Comparison of ENCODE assay signal across 11 cellular contexts in genomic region chr12:79548525-79548924, GRCh38.
DNase-seq lines count a peak whose midpoint lies in the region; ATAC-seq, FAIRE-seq and TF ChIP-seq lines count a peak whose summit lies in the region.
"Had no signal": no experiment of that assay in that cellular context is flagged by ENCODE, and none has a peak within 500 bp of the region (broad histone marks: within the 10 kb centered on the region; RNA-seq: fewer than 3 reads in every experiment).

No MANE protein-coding gene starts in this region.

- TF ChIP-seq CTCF in A549 (IDR thresholded peaks at IDR 0.05): no peak
- TF ChIP-seq CTCF in RWPE1 (conservative IDR thresholded peaks at IDR 0.05; ENCODE audit: low read depth): no peak
- TF ChIP-seq CTCF in hepatocyte (IDR thresholded peaks at IDR 0.05; ENCODE audit: poor library complexity): no peak
- no peak for TF ChIP-seq CTCF in osteocyte (IDR thresholded peaks at IDR 0.05)

- H4K20me1 ChIP-seq in hepatocyte (ENCODE audit: insufficient read depth, poor library complexity, severe bottlenecking): no peaks in the 10 kb centered on the region

- no peaks in the 10 kb centered on the region for H3K27me3 ChIP-seq in hepatocyte
- no peaks in the 10 kb centered on the region for H3K27me3 ChIP-seq in CD4-positive, alpha-beta memory T cell (ENCODE audit: insufficient read depth, low read length)
- H3K27me3 ChIP-seq in H7 (ENCODE audit: control insufficient read depth, insufficient read depth, low read length): no peaks in the 10 kb centered on the region

- H3K27ac ChIP-seq in A549: peak overlapping the region; percentile 83 to 88
- H3K27ac ChIP-seq in RWPE1: peak overlapping the region; percentile 88
- peak overlapping the region; percentile 93 for H3K27ac ChIP-seq in hepatocyte
- H3K27ac ChIP-seq in CD4-positive, alpha-beta memory T cell (ENCODE audit: low read depth, low read length): no peak overlapping the region

- H3K4me3 Mint-ChIP-seq in osteocyte (ENCODE audit: unreplicated experiment): peak overlapping the region; percentile 24
- no peak overlapping the region for H3K4me3 Mint-ChIP-seq in CD4-positive, alpha-beta memory T cell

- no peaks in the 10 kb centered on the region for H3K9me2 ChIP-seq in hepatocyte (replicated peaks; ENCODE audit: insufficient read depth)

- peaks cover 76% of the 10 kb centered on the region for H3K4me1 Mint-ChIP-seq in osteocyte (ENCODE audit: unreplicated experiment)
- H3K4me1 Mint-ChIP-seq in CD4-positive, alpha-beta memory T cell: no peaks in the 10 kb centered on the region

- no peaks in the 10 kb centered on the region for H3K36me3 ChIP-seq in hepatocyte (replicated peaks; ENCODE audit: insufficient read depth, low read depth)
- no peaks in the 10 kb centered on the region for H3K36me3 ChIP-seq in CD4-positive, alpha-beta memory T cell (ENCODE audit: insufficient read depth, low read length)
- H3K36me3 ChIP-seq in H7 (replicated peaks; ENCODE audit: control insufficient read depth, insufficient read depth, low read length): peaks cover 2% of the 10 kb centered on the region; the same call in 1 of the 2 replicates

- TF ChIP-seq POLR2A in A549 (IDR thresholded peaks at IDR 0.05; ENCODE audit: low read length): no peak

- intact Hi-C loops in CD4-positive, alpha-beta memory T cell (cut with micrococcal nuclease): loop anchor here (1.0 kb wide), 1 partner anchor 190 kb away; no protein-coding TSS in a partner anchor
- intact Hi-C loops in head of caudate nucleus (cut with DNase I): no loop called here

- peaks cover 27% of the 10 kb centered on the region for H3K36me3 Mint-ChIP-seq in osteocyte (ENCODE audit: unreplicated experiment)
- no peaks in the 10 kb centered on the region for H3K36me3 Mint-ChIP-seq in CD4-positive, alpha-beta memory T cell

- ATAC-seq in A549: no peak

- TF ChIP-seq EP300 in A549 (IDR thresholded peaks at IDR 0.05): no peak

- POLR2A ChIA-PET in A549 (lab: Yijun Ruan, JAX) (no interaction called here), RWPE1 (lab: Yijun Ruan, JAX; ENCODE audit: low non-redundant PET) (no interaction called here)
- POLR2A ChIA-PET in CD4-positive, alpha-beta memory T cell (lab: Charles Lee; ENCODE audit: partially characterized antibody): no interaction called here

- no peaks in the 10 kb centered on the region for H3K9me3 Mint-ChIP-seq in osteocyte (ENCODE audit: unreplicated experiment)
- H3K9me3 Mint-ChIP-seq in CD4-positive, alpha-beta memory T cell: no peaks in the 10 kb centered on the region

- no peaks in the 10 kb centered on the region for H3K27me3 Mint-ChIP-seq in osteocyte (ENCODE audit: unreplicated experiment)
- H3K27me3 Mint-ChIP-seq in CD4-positive, alpha-beta memory T cell: peaks cover 0 to 3% of the 10 kb centered on the region in 2 donors

- H3K4me3 ChIP-seq in A549: no peak overlapping the region
- no peak overlapping the region for H3K4me3 ChIP-seq in hepatocyte
- no peak overlapping the region for H3K4me3 ChIP-seq in CD4-positive, alpha-beta memory T cell (ENCODE audit: low read length in 2 of 2)
- no peak overlapping the region for H3K4me3 ChIP-seq in H7 (ENCODE audit: insufficient read depth, low read depth, low read length)

- FAIRE-seq in A549 (lab: Jason Lieb, UNC): no peak
- FAIRE-seq: HTR-8/SVneo had no signal

- no peak overlapping the region for H2AFZ ChIP-seq in hepatocyte

- WGBS in A549 (ENCODE audit: missing lambda C conversion rate): 64% methylated on average over 3 of the region's 3 CpGs
- WGBS in hepatocyte (ENCODE audit: low lambda C conversion rate, missing lambda C conversion rate): 90% methylated on average over 3 of the region's 3 CpGs

- H3K9me3 ChIP-seq in A549 (peaks cover 32% of the 10 kb centered on the region), hepatocyte (ENCODE audit: low read depth) (no peaks in the 10 kb centered on the region)
- no peaks in the 10 kb centered on the region for H3K9me3 ChIP-seq in CD4-positive, alpha-beta memory T cell (ENCODE audit: control insufficient read depth in 1 of 2, low read length in 2 of 2)

- TF ChIP-seq RAD21 in A549 (conservative IDR thresholded peaks at IDR 0.05 in 1 of 2, IDR thresholded peaks at IDR 0.05 in 1 of 2): no peak

- peak overlapping the region; percentile 89 for H3K27ac Mint-ChIP-seq in osteocyte (ENCODE audit: unreplicated experiment)
- H3K27ac Mint-ChIP-seq in CD4-positive, alpha-beta memory T cell: no peak overlapping the region

- H3K4me2 ChIP-seq in A549 (peak overlapping the region; percentile 76), hepatocyte (peak overlapping the region; percentile 54)

- CTCF ChIA-PET in A549 (lab: Yijun Ruan, JAX) (interaction anchor here (0.6 to 2.7 kb wide), 18 partner anchors 10 to 638 kb away, joined by 3 to 25 read pairs (median 4); no protein-coding TSS in a partner anchor), RWPE1 (lab: Yijun Ruan, JAX) (interaction anchor here (0.5 kb wide), 1 partner anchor 589 kb away, joined by 3 read pairs; no protein-coding TSS in a partner anchor)
- CTCF ChIA-PET in CD4-positive, alpha-beta memory T cell (lab: Charles Lee; ENCODE audit: partially characterized antibody): no interaction called here

- peaks cover 54% of the 10 kb centered on the region for H3K4me1 ChIP-seq in A549
- peaks cover 28% of the 10 kb centered on the region for H3K4me1 ChIP-seq in hepatocyte (ENCODE audit: insufficient read depth)
- no peaks in the 10 kb centered on the region for H3K4me1 ChIP-seq in CD4-positive, alpha-beta memory T cell (ENCODE audit: insufficient read depth, low read length)

- no peaks in the 10 kb centered on the region for H3K79me2 ChIP-seq in hepatocyte

- DNase-seq in A549 (ENCODE audit: low read depth in 1 of 2, low spot score in 1 of 2): no peak
- no peak for DNase-seq in RWPE1 (ENCODE audit: low spot score)
- no peak for DNase-seq in hepatocyte (ENCODE audit: low spot score)
- no peak for DNase-seq in osteocyte (ENCODE audit: extremely low spot score, unreplicated experiment)
- no peak for DNase-seq in SIG-M5 (lab: John Stamatoyannopoulos, UW)
- no peak for DNase-seq in CD4-positive, alpha-beta memory T cell
- no peak for DNase-seq in H7
- no peak for DNase-seq in head of caudate nucleus
- DNase-seq: activated effector memory CD4-positive, alpha-beta T cell treated with Interleukin-2 at 50 U/mL for 16 hours; GF-D8 had no signal

TF ChIP-seq in A549, 52 proteins besides CTCF, POLR2A, EP300 and RAD21:
- no peak for TF ChIP-seq RNF2 (IDR thresholded peaks at IDR 0.05; ENCODE audit: borderline replicate concordance, low read depth)
- no peak for TF ChIP-seq EHMT2 (IDR thresholded peaks at IDR 0.05; ENCODE audit: low read depth)
- no peak for TF ChIP-seq E2F6 (IDR thresholded peaks at IDR 0.05; ENCODE audit: borderline replicate concordance, low read depth)
- TF ChIP-seq RCOR1 (IDR thresholded peaks at IDR 0.05; ENCODE audit: low read depth, low read length): no peak
- no peak for TF ChIP-seq NFE2L2 (conservative IDR thresholded peaks at IDR 0.05; ENCODE audit: low read length)
- no peak for TF ChIP-seq PBX3 (IDR thresholded peaks at IDR 0.05)
- no peak for TF ChIP-seq MYC (IDR thresholded peaks at IDR 0.05; ENCODE audit: borderline replicate concordance, low read length)
- TF ChIP-seq POLR2AphosphoS2 (conservative IDR thresholded peaks at IDR 0.05; ENCODE audit: low read length): no peak
- TF ChIP-seq NPAS2 (CRISPR knock-in tag; IDR thresholded peaks at IDR 0.05; ENCODE audit: borderline replicate concordance): no peak
- no peak for TF ChIP-seq MAZ (IDR thresholded peaks at IDR 0.05; ENCODE audit: borderline replicate concordance, low read depth, low read length)
- TF ChIP-seq PHF8 (IDR thresholded peaks at IDR 0.05; ENCODE audit: borderline replicate concordance, low read depth): no peak
- TF ChIP-seq CEBPB (IDR thresholded peaks at IDR 0.05): no peak
- no peak for TF ChIP-seq CBX8 (IDR thresholded peaks at IDR 0.05)
- TF ChIP-seq RFX5 (IDR thresholded peaks at IDR 0.05): no peak
TF ChIP-seq in A549: peak in this region for 0.
